1 cellular context compared by ENCODE assay signal in the genomic region with DNA sequence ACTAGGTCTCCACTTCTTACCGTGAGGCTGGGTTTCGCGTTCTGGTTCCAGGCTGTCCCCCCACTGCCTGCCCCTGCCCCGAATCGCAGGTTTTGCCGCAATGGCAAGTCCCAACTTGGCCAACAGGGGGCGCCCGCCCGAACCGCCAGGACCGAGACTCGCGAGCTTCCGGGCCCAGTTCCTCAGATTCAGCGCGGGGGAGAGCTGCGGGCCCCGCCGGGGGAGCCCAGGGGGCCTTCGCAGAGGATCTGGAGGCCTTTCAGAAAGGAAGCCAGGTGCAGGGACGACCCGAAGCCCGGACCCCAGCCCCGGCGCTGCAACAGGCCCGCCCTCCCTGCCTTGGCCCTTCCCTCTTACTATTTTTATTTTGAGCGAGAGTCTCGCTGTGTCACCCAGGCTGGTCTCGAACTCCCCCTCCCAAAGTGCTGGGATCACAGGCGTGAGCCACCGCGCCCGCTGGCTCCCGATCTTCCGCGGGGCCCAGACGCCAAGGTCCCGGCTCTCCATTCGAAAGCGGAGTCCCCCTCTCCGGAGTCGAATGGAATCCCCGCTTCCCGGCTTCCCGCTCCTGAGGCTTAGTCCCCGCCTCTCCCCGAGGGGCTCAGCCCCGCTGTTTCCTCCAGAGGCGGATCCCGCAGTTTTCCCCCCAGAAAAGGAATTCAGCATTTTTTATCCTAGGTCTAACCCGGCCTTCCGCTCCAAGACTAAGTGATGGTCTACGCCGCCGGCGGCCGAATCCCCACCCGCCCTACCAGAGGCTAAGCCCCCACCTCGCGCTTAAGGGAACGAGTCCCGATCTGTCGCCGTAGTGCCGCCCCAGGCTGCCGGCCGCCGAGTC.
TF ChIP-seq lines count a peak whose summit lies in the region.

No MANE protein-coding gene starts in this region.

TF ChIP-seq in HepG2, 621 proteins besides CTCF, POLR2A, EP300 and RAD21 (continued from another document and continues in another):
- TF ChIP-seq MNT (IDR thresholded peaks at IDR 0.05) (no peak), PRDM10 (CRISPR knock-in tag; IDR thresholded peaks at IDR 0.05; ENCODE audit: low read depth) (peak; percentile 76), SATB2 (CRISPR knock-in tag; IDR thresholded peaks at IDR 0.05) (no peak), ZFAT (CRISPR knock-in tag; conservative IDR thresholded peaks at IDR 0.05) (no peak), FOXM1 (CRISPR knock-in tag; IDR thresholded peaks at IDR 0.05) (no peak), HNF4A (CRISPR knock-in tag; IDR thresholded peaks at IDR 0.05) (no peak), CENPX (CRISPR knock-in tag; IDR thresholded peaks at IDR 0.05) (no peak), POLR2AphosphoS5 (IDR thresholded peaks at IDR 0.05; ENCODE audit: low read depth, low read length) (peak; percentile 78), ZFY (CRISPR knock-in tag; IDR thresholded peaks at IDR 0.05) (peak; percentile 91), IRF1 (CRISPR knock-in tag; IDR thresholded peaks at IDR 0.05; ENCODE audit: low read depth) (peak; percentile 75; the same call in 1 of the 2 replicates), ZNF10 (CRISPR knock-in tag; IDR thresholded peaks at IDR 0.05; ENCODE audit: borderline replicate concordance, low read depth) (no peak), PHF21A (CRISPR knock-in tag; IDR thresholded peaks at IDR 0.05) (peak; percentile 74; the same call in 1 of the 2 replicates), HNF1A (IDR thresholded peaks at IDR 0.05; ENCODE audit: low read depth) (no peak), HNF1A (CRISPR knock-in tag; IDR thresholded peaks at IDR 0.05; ENCODE audit: borderline replicate concordance) (0 out of 2 replicates have a peak, but pooled peaks have one; percentile 41), MBNL3 (CRISPR knock-in tag; conservative IDR thresholded peaks at IDR 0.05) (no peak), ZKSCAN5 (CRISPR knock-in tag; IDR thresholded peaks at IDR 0.05) (peak; percentile 69; the same call in 1 of the 2 replicates), NFYC (CRISPR knock-in tag; IDR thresholded peaks at IDR 0.05) (no peak), AGO1 (IDR thresholded peaks at IDR 0.05; ENCODE audit: low read depth, low read length, poor library complexity, severe bottlenecking) (peak; percentile 56), BRD4 (CRISPR knock-in tag; IDR thresholded peaks at IDR 0.05) (0 out of 2 replicates have a peak, but pooled peaks have one; percentile 3), DDIT3 (CRISPR knock-in tag; IDR thresholded peaks at IDR 0.05) (no peak), DMTF1 (CRISPR knock-in tag; IDR thresholded peaks at IDR 0.05) (no peak), CHD4 (IDR thresholded peaks at IDR 0.05; ENCODE audit: borderline replicate concordance, low read length) (no peak), ZFP91 (CRISPR knock-in tag; IDR thresholded peaks at IDR 0.05; ENCODE audit: borderline replicate concordance) (peak; percentile 83), CENPT (CRISPR knock-in tag; IDR thresholded peaks at IDR 0.05; ENCODE audit: low read depth) (no peak), TSC22D2 (CRISPR knock-in tag; IDR thresholded peaks at IDR 0.05; ENCODE audit: borderline replicate concordance) (peak; percentile 62; the same call in 1 of the 2 replicates), ZNF776 (CRISPR knock-in tag; IDR thresholded peaks at IDR 0.05) (no peak)
- TF ChIP-seq, protein P1, sequence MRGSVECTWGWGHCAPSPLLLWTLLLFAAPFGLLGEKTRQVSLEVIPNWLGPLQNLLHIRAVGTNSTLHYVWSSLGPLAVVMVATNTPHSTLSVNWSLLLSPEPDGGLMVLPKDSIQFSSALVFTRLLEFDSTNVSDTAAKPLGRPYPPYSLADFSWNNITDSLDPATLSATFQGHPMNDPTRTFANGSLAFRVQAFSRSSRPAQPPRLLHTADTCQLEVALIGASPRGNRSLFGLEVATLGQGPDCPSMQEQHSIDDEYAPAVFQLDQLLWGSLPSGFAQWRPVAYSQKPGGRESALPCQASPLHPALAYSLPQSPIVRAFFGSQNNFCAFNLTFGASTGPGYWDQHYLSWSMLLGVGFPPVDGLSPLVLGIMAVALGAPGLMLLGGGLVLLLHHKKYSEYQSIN (CRISPR knock-in tag; IDR thresholded peaks at IDR 0.05; ENCODE audit: borderline replicate concordance): no peak
- TF ChIP-seq, protein P2, sequence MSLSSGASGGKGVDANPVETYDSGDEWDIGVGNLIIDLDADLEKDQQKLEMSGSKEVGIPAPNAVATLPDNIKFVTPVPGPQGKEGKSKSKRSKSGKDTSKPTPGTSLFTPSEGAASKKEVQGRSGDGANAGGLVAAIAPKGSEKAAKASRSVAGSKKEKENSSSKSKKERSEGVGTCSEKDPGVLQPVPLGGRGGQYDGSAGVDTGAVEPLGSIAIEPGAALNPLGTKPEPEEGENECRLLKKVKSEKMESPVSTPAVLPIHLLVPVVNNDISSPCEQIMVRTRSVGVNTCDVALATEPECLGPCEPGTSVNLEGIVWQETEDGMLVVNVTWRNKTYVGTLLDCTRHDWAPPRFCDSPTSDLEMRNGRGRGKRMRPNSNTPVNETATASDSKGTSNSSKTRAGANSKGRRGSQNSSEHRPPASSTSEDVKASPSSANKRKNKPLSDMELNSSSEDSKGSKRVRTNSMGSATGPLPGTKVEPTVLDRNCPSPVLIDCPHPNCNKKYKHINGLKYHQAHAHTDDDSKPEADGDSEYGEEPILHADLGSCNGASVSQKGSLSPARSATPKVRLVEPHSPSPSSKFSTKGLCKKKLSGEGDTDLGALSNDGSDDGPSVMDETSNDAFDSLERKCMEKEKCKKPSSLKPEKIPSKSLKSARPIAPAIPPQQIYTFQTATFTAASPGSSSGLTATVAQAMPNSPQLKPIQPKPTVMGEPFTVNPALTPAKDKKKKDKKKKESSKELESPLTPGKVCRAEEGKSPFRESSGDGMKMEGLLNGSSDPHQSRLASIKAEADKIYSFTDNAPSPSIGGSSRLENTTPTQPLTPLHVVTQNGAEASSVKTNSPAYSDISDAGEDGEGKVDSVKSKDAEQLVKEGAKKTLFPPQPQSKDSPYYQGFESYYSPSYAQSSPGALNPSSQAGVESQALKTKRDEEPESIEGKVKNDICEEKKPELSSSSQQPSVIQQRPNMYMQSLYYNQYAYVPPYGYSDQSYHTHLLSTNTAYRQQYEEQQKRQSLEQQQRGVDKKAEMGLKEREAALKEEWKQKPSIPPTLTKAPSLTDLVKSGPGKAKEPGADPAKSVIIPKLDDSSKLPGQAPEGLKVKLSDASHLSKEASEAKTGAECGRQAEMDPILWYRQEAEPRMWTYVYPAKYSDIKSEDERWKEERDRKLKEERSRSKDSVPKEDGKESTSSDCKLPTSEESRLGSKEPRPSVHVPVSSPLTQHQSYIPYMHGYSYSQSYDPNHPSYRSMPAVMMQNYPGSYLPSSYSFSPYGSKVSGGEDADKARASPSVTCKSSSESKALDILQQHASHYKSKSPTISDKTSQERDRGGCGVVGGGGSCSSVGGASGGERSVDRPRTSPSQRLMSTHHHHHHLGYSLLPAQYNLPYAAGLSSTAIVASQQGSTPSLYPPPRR (CRISPR knock-in tag; IDR thresholded peaks at IDR 0.05; ENCODE audit: borderline replicate concordance): peak; percentile 39; the same call in 1 of the 2 replicates
